In the genomic region with DNA sequence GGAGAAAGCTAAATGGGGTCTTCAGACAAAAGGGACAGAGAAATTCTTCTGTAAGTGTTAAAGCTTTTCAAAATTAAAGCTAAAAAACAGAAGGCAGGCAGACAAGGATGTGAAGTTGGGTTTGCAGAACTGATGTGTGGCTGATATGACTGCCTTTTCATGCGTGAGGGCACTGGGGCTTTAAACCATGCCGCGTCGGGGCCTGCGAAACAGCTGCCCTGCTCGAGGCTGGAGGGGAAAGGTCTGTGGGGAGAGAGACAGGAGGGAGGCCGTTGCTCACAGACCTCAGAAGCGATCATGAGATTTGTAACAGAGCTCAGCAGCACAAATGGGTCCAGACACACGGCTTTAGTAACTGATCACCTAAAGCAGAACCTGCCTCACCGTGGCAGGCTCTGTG, we compare ENCODE assay signal across 17 cellular contexts. TPM values are rescaled to one million over a fixed set of nuclear protein-coding genes. Genes with fewer than 3 reads are reported as not detected.
A peak's percentile ranks its signal among the peaks of the same experiment; 100 is the strongest.
DNase-seq lines count a peak whose midpoint lies in the region; ATAC-seq and TF ChIP-seq lines count a peak whose summit lies in the region.
"Had no signal": no experiment of that assay in that cellular context is flagged by ENCODE, and none has a peak within 500 bp of the region (broad histone marks: within the 10 kb centered on the region; RNA-seq: fewer than 3 reads in every experiment).

No MANE protein-coding gene starts in this region.

- no peak overlapping the region for H2BK5ac ChIP-seq in mesenchymal stem cell (ENCODE audit: low read depth, low read length, poor library complexity, severe bottlenecking)

- H4K8ac ChIP-seq in mesenchymal stem cell (ENCODE audit: low read length), result no peak overlapping the region

- H3K4me2 ChIP-seq in SK-N-SH (no peak overlapping the region), mesenchymal stem cell (ENCODE audit: low read length, poor library complexity, severe bottlenecking) (no peak overlapping the region)

- peak in 1 of 2 experiments; percentile 68; a peak in 2 of 4 replicates for TF ChIP-seq EP300 in SK-N-SH (IDR thresholded peaks at IDR 0.05; ENCODE audit: borderline replicate concordance in 1 of 2, low read depth in 1 of 2, low read length in 1 of 2)

- POLR2A ChIA-PET in SK-N-SH (lab: Yijun Ruan, JAX), result interaction anchor here (0.9 to 1.2 kb wide), 5 partner anchors 9 to 42 kb away, joined by 3 to 4 read pairs (median 3); partner anchors contain the start of gene NDUFA11

- 0 out of 2 replicates have a peak, but pooled peaks have one; percentile 14 for TF ChIP-seq RAD21 in SK-N-SH (IDR thresholded peaks at IDR 0.05; ENCODE audit: low read length)

- H4K91ac ChIP-seq in mesenchymal stem cell (ENCODE audit: low read length), result peak overlapping the region; percentile 11

- no peak overlapping the region for H3K9ac ChIP-seq in SK-N-SH
- H3K9ac ChIP-seq in mesenchymal stem cell (ENCODE audit: low read length), result no peak overlapping the region

- intact Hi-C loops in left colon (cut with DNase I, micrococcal nuclease), result no loop called here

- no peak overlapping the region for H2AFZ ChIP-seq in SK-N-SH (ENCODE audit: low read depth)
- H2AFZ ChIP-seq in mesenchymal stem cell (ENCODE audit: low read depth, low read length), result no peak overlapping the region

- H3K79me2 ChIP-seq in SK-N-SH (ENCODE audit: insufficient read depth), result peaks cover 27% of the 10 kb centered on the region; the same call in 1 of the 2 replicates

- H4K20me1 ChIP-seq in SK-N-SH (ENCODE audit: insufficient read depth), result peaks cover 31% of the 10 kb centered on the region

- no peak for DNase-seq in activated T-cell treated with anti-CD3 and anti-CD28 coated beads, Interleukin-2, amount 50 U/mL, for 24 hours
- DNase-seq in activated T-cell treated with anti-CD3 and anti-CD28 coated beads for 4 hours (no peak), SK-N-SH (peak; percentile 78), mesenchymal stem cell (no peak), H4 (ENCODE audit: low spot score) (no peak), left colon (no peak)
- no peak for DNase-seq in stimulated activated effector memory CD8-positive, alpha-beta T cell treated with anti-CD3 and anti-CD28 coated beads, Interleukin-12 subunit alpha, Interleukin-12 subunit beta, amount 100 ng/mL, for 72 hours (ENCODE audit: low spot score in 2 of 2)
- DNase-seq: 8988T; Calu3; NCI-H2107; NCI-H345; NK-92 treated with Interleukin-12 subunit alpha and Interleukin-12 subunit beta, amount 100 ng/mL, for 24 hours; OCI-M1 had no signal

- H2AK5ac ChIP-seq in mesenchymal stem cell (ENCODE audit: low read length, severe bottlenecking), result no peak overlapping the region

- H3K18ac ChIP-seq in mesenchymal stem cell (ENCODE audit: low read depth in 1 of 2, low read length in 2 of 2), result no peak overlapping the region

- no peaks in the 10 kb centered on the region for H3K9me3 Mint-ChIP-seq in activated T-cell treated with anti-CD3 and anti-CD28 coated beads, Interleukin-2, amount 50 U/mL, for 24 hours
- H3K9me3 Mint-ChIP-seq in stimulated activated effector memory CD8-positive, alpha-beta T cell treated with anti-CD3 and anti-CD28 coated beads, Interleukin-12 subunit alpha, Interleukin-12 subunit beta, amount 100 ng/mL, for 72 hours, result no peaks in the 10 kb centered on the region
- H3K9me3 Mint-ChIP-seq: CD14-positive monocyte had no signal

- no peaks in the 10 kb centered on the region for H3K27me3 Mint-ChIP-seq in activated T-cell treated with anti-CD3 and anti-CD28 coated beads, Interleukin-2, amount 50 U/mL, for 24 hours

- H3K79me1 ChIP-seq in mesenchymal stem cell (replicated peaks; ENCODE audit: low read length, poor library complexity, severe bottlenecking), result peaks cover 65% of the 10 kb centered on the region

- no peak for TF ChIP-seq CTCF in SK-N-SH (IDR thresholded peaks at IDR 0.05)

- CTCF ChIA-PET in SK-N-SH (lab: Yijun Ruan, JAX), result interaction anchor here (1.0 to 6.2 kb wide), 14 partner anchors 10 to 143 kb away, joined by 3 to 44 read pairs (median 5); partner anchors contain the start of gene NRTN

- no peaks in the 10 kb centered on the region for H3K4me1 Mint-ChIP-seq in activated T-cell treated with anti-CD3 and anti-CD28 coated beads, Interleukin-2, amount 50 U/mL, for 24 hours (ENCODE audit: low read depth)
- H3K4me1 Mint-ChIP-seq in stimulated activated effector memory CD8-positive, alpha-beta T cell treated with anti-CD3 and anti-CD28 coated beads, Interleukin-12 subunit alpha, Interleukin-12 subunit beta, amount 100 ng/mL, for 72 hours, result peaks cover 5% of the 10 kb centered on the region
- H3K4me1 Mint-ChIP-seq: CD14-positive monocyte had no signal

- H3K36me3 Mint-ChIP-seq in activated T-cell treated with anti-CD3 and anti-CD28 coated beads, Interleukin-2, amount 50 U/mL, for 24 hours (ENCODE audit: low read depth), result peaks cover 89% of the 10 kb centered on the region
- peaks cover 76% of the 10 kb centered on the region for H3K36me3 Mint-ChIP-seq in stimulated activated effector memory CD8-positive, alpha-beta T cell treated with anti-CD3 and anti-CD28 coated beads, Interleukin-12 subunit alpha, Interleukin-12 subunit beta, amount 100 ng/mL, for 72 hours

- no peak overlapping the region for H2BK12ac ChIP-seq in mesenchymal stem cell (ENCODE audit: low read length in 2 of 2)

- H3K27ac Mint-ChIP-seq in activated T-cell treated with anti-CD3 and anti-CD28 coated beads, Interleukin-2, amount 50 U/mL, for 24 hours, result peak overlapping the region; percentile 57
- peak overlapping the region; percentile 52 for H3K27ac Mint-ChIP-seq in stimulated activated effector memory CD8-positive, alpha-beta T cell treated with anti-CD3 and anti-CD28 coated beads, Interleukin-12 subunit alpha, Interleukin-12 subunit beta, amount 100 ng/mL, for 72 hours

- H2BK120ac ChIP-seq in mesenchymal stem cell (ENCODE audit: low read depth, low read length), result no peak overlapping the region

- H3K4me1 ChIP-seq in SK-N-SH (ENCODE audit: control insufficient read depth in 1 of 2, insufficient read depth in 2 of 2, low read depth in 1 of 2, low read length in 1 of 2) (peaks cover 13 to 63% of the 10 kb centered on the region in 2 experiments), mesenchymal stem cell (ENCODE audit: control insufficient read depth, insufficient read depth, low read depth, low read length) (peaks cover 17% of the 10 kb centered on the region)

- H2BK15ac ChIP-seq in mesenchymal stem cell (ENCODE audit: low read depth, poor library complexity, severe bottlenecking), result no peak overlapping the region

- 64% methylated on average over 10 of the region's 10 CpGs for WGBS in SK-N-SH (ENCODE audit: low lambda C conversion rate)
- WGBS in mesenchymal stem cell, result 83% methylated on average over 10 of the region's 10 CpGs

- H3K36me3 ChIP-seq in SK-N-SH (replicated peaks in 1 of 2; ENCODE audit: control insufficient read depth in 1 of 2, insufficient read depth in 2 of 2, low read length in 1 of 2) (peaks cover 11 to 34% of the 10 kb centered on the region in 2 experiments), mesenchymal stem cell (ENCODE audit: control insufficient read depth in 1 of 2, insufficient read depth in 2 of 2, low read depth in 1 of 2, low read length in 2 of 2) (peaks cover 50 to 62% of the 10 kb centered on the region in 2 experiments)

- H3K9me2 ChIP-seq in SK-N-SH, result no peaks in the 10 kb centered on the region

- no peak overlapping the region for H3K4ac ChIP-seq in mesenchymal stem cell (ENCODE audit: low read depth in 1 of 2, low read length in 2 of 2)

- no peak for ATAC-seq in stimulated activated effector memory CD8-positive, alpha-beta T cell treated with anti-CD3 and anti-CD28 coated beads, Interleukin-12 subunit alpha, Interleukin-12 subunit beta, amount 100 ng/mL, for 72 hours
- ATAC-seq in left colon (no peak), HG02870 (IDR thresholded peaks at IDR 0.05; ENCODE audit: unreplicated experiment) (no peak)
- ATAC-seq: K562 had no signal

- H3K23ac ChIP-seq in mesenchymal stem cell (ENCODE audit: low read length in 2 of 2), result no peak overlapping the region

- no peak overlapping the region for H3K14ac ChIP-seq in mesenchymal stem cell (ENCODE audit: low read length in 2 of 2)

- H3K9me3 ChIP-seq in SK-N-SH, result no peaks in the 10 kb centered on the region
- H3K9me3 ChIP-seq in mesenchymal stem cell (ENCODE audit: control insufficient read depth, low read length), result no peaks in the 10 kb centered on the region

- no peak overlapping the region for H3K4me3 Mint-ChIP-seq in activated T-cell treated with anti-CD3 and anti-CD28 coated beads, Interleukin-2, amount 50 U/mL, for 24 hours
- H3K4me3 Mint-ChIP-seq in stimulated activated effector memory CD8-positive, alpha-beta T cell treated with anti-CD3 and anti-CD28 coated beads, Interleukin-12 subunit alpha, Interleukin-12 subunit beta, amount 100 ng/mL, for 72 hours, result no peak overlapping the region
- H3K4me3 Mint-ChIP-seq: CD14-positive monocyte had no signal

- H3K4me3 ChIP-seq in SK-N-SH (ENCODE audit: low read depth in 2 of 2, low read length in 1 of 2) (no peak overlapping the region), mesenchymal stem cell (ENCODE audit: insufficient read depth in 1 of 2, low read depth in 1 of 2, low read length in 2 of 2) (no peak overlapping the region)
- H3K4me3 ChIP-seq: K562 had no signal

- no peaks in the 10 kb centered on the region for H3F3A ChIP-seq in SK-N-SH (replicated peaks; ENCODE audit: insufficient read depth)

- H3K27ac ChIP-seq in SK-N-SH (ENCODE audit: low read depth in 2 of 2, low read length in 1 of 2), result peak overlapping the region in 1 of 2 experiments; percentile 94; a peak in 2 of 4 replicates
- no peak overlapping the region for H3K27ac ChIP-seq in mesenchymal stem cell (ENCODE audit: low read length, poor library complexity, severe bottlenecking)
- H3K27ac ChIP-seq: HL-60 had no signal

- H3K27me3 ChIP-seq in SK-N-SH (ENCODE audit: insufficient read depth), result no peaks in the 10 kb centered on the region
- H3K27me3 ChIP-seq in mesenchymal stem cell (ENCODE audit: control insufficient read depth in 1 of 2, insufficient read depth in 1 of 2, low read length in 2 of 2), result no peaks in the 10 kb centered on the region

RNA-seq across cellular contexts. Expression of gene CAPS, which starts 23.5 kb away (rescaled TPM):
- 13.4 and 17.3 TPM in 2 replicates for polyA plus RNA-seq in SK-N-SH (2012; rRNA removed)
- polyA plus RNA-seq in SK-N-SH (2012; cell fraction: cytosol; rRNA removed), result 2.8 and 4.4 TPM in 2 replicates
- 93.5 and 127 TPM in 2 replicates for polyA plus RNA-seq in SK-N-SH (2012; cell fraction: nucleus; rRNA removed)
- polyA plus RNA-seq in mesenchymal stem cell (2013, experiment 1 of 2), result 2.4 TPM
- polyA plus RNA-seq in mesenchymal stem cell (2013, experiment 2 of 2), result 2.3 TPM
- 0.08 and 0.66 TPM in 2 replicates for total RNA-seq in H4 (2014; rRNA removed; shearing (Covaris generic))
- 10 to 100 TPM; 14.3 to 18.6 TPM for total RNA-seq in left colon

RNA-seq across cellular contexts. Expression of gene VMAC, which starts 32.9 kb away (rescaled TPM):
- polyA plus RNA-seq in SK-N-SH (2012; rRNA removed), result 6.5 and 9.1 TPM in 2 replicates
- polyA plus RNA-seq in SK-N-SH (2012; cell fraction: cytosol; rRNA removed), result 1.9 and 2.6 TPM in 2 replicates
- polyA plus RNA-seq in SK-N-SH (2012; cell fraction: nucleus; rRNA removed), result 40.0 and 44.0 TPM in 2 replicates
- polyA plus RNA-seq in mesenchymal stem cell (2013, experiment 1 of 2), result 3.1 TPM
- polyA plus RNA-seq in mesenchymal stem cell (2013, experiment 2 of 2), result 2.4 TPM
- total RNA-seq in H4 (2014; rRNA removed; shearing (Covaris generic)), result 1.0 and 3.1 TPM in 2 replicates
- 1 to 10 TPM; 6.0 to 6.3 TPM for total RNA-seq in left colon

RNA-seq across cellular contexts. Expression of gene NDUFA11, which starts 34.0 kb away (rescaled TPM):
- 386 and 534 TPM in 2 replicates for polyA plus RNA-seq in SK-N-SH (2012; rRNA removed)
- polyA plus RNA-seq in SK-N-SH (2012; cell fraction: cytosol; rRNA removed), result 223 and 307 TPM in 2 replicates
- polyA plus RNA-seq in SK-N-SH (2012; cell fraction: nucleus; rRNA removed), result 249 and 444 TPM in 2 replicates
- 338 TPM for polyA plus RNA-seq in mesenchymal stem cell (2013, experiment 1 of 2)
- 347 TPM for polyA plus RNA-seq in mesenchymal stem cell (2013, experiment 2 of 2)
- 281 and 301 TPM in 2 replicates for total RNA-seq in H4 (2014; rRNA removed; shearing (Covaris generic))
- total RNA-seq in left colon, result 100 to 1,000 TPM; 175 to 187 TPM

RNA-seq across cellular contexts. Expression of gene RANBP3, which starts 40.4 kb away (rescaled TPM):
- polyA plus RNA-seq in SK-N-SH (2012; rRNA removed), result 71.8 and 84.0 TPM in 2 replicates
- polyA plus RNA-seq in SK-N-SH (2012; cell fraction: cytosol; rRNA removed), result 38.5 and 46.3 TPM in 2 replicates
- polyA plus RNA-seq in SK-N-SH (2012; cell fraction: nucleus; rRNA removed), result 102 and 210 TPM in 2 replicates
- 80.2 TPM for polyA plus RNA-seq in mesenchymal stem cell (2013, experiment 1 of 2)
- polyA plus RNA-seq in mesenchymal stem cell (2013, experiment 2 of 2), result 75.1 TPM
- 54.2 and 70.6 TPM in 2 replicates for total RNA-seq in H4 (2014; rRNA removed; shearing (Covaris generic))
- 10 to 100 TPM; 44.2 to 50.3 TPM for total RNA-seq in left colon
